25 cellular contexts compared by ENCODE assay signal in genomic region chr7:81934596-81935301, GRCh38.
"Had no signal": no experiment of that assay in that cellular context is flagged by ENCODE, and none has a peak within 500 bp of the region (broad histone marks: within the 10 kb centered on the region; RNA-seq: fewer than 3 reads in every experiment).

No MANE protein-coding gene starts in this region.

- H3K27ac ChIP-seq: hepatocyte, ovary, prostate gland, skin epidermis, stomach, thoracic aorta, tibial artery, uterus had no signal

- H3K36me3 ChIP-seq: heart right ventricle, ovary, prostate gland, stomach, thoracic aorta, tibial artery, uterus had no signal

- H3K4me1 ChIP-seq: prostate gland, stomach, tibial artery, uterus had no signal

- H3K27me3 ChIP-seq: heart right ventricle, hepatocyte, ovary, stomach, tibial artery, uterus had no signal

- DNase-seq: heart right ventricle; islet precursor cell; mesendoderm; mucosa of descending colon; naive thymus-derived CD4-positive, alpha-beta T cell; ovary; retina; stimulated activated CD4-positive, alpha-beta T cell treated with anti-CD3 and anti-CD28 coated beads, Interleukin-12 subunit alpha, Interleukin-12 subunit beta, amount 100 ng/mL, for 4 hours; stimulated activated CD4-positive, alpha-beta T cell treated with anti-CD3 and anti-CD28 coated beads, Interleukin-15, amount 100 ng/mL, for 24 hours; stimulated activated CD4-positive, alpha-beta T cell treated with anti-CD3 and anti-CD28 coated beads, Interleukin-2, amount 100 ng/mL, for 24 hours; stimulated activated CD4-positive, alpha-beta T cell treated with anti-CD3 and anti-CD28 coated beads, Interleukin-4, amount 100 ng/mL, for 1 hour; stimulated activated naive B cell treated with anti-CD40 and anti-IgM and Interleukin-4, amounts not matched to agents 10 μg/mL and 1 μg/mL and 100 μg/mL, for 72 hours; stimulated activated naive CD8-positive, alpha-beta T cell treated with anti-CD3 and anti-CD28 coated beads, Interleukin-15, Interleukin-2, amounts not matched to agents 100 U/mL and 50 U/mL, for 24 hours; stomach; tibial artery; trophoblast cell; uterus had no signal

- H3K9me3 ChIP-seq: heart right ventricle, mucosa of descending colon, ovary, prostate gland, stomach, thoracic aorta, tibial artery, uterus had no signal

- H3K4me3 ChIP-seq: heart right ventricle, hepatocyte, lung, mucosa of descending colon, ovary, prostate gland, skin epidermis, stomach, thoracic aorta, tibial artery, uterus had no signal

- ATAC-seq: left lobe of liver; mucosa of descending colon; naive thymus-derived CD4-positive, alpha-beta T cell; natural killer cell treated with Interleukin-12 subunit alpha and Interleukin-12 subunit beta and Interleukin-15 and Interleukin-18, amount 100 ng/mL, for 72 hours; sciatic nerve; stimulated activated naive B cell treated with anti-CD40 and anti-IgM and Interleukin-4, amounts not matched to agents 10 μg/mL and 1 μg/mL and 100 μg/mL, for 72 hours; stimulated activated naive CD8-positive, alpha-beta T cell treated with anti-CD3 and anti-CD28 coated beads, Interleukin-15, Interleukin-2, amounts not matched to agents 100 U/mL and 50 U/mL, for 24 hours had no signal
